Comparison of ENCODE assay signal across 8 cellular contexts in the genomic region with DNA sequence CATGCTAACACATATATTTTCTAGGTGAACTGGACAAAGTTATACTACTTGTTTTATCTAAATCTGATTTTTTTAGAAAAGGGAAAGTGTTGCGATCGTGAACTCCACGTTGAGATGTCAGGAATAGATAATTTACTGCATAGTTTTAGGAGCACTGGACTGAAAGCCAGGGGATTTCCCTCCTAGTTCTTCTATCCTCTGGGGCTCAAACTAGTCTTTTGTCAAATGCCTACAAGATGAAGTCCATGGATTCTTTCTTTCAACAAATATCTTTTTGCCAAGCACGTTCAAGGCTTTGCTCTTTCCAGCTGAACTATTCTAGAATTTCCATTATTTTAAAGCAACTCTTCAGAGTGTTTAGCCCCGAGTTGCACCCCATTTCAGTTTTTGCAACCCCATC. TPM values are rescaled to one million over a fixed set of nuclear protein-coding genes. Genes with fewer than 3 reads are reported as not detected.
DNase-seq lines count a peak whose midpoint lies in the region; ATAC-seq and TF ChIP-seq lines count a peak whose summit lies in the region.

No MANE protein-coding gene starts in this region.

- intact Hi-C loops in activated B cell treated with CpG ODN at 0.5 μM for 24 hours (cut with micrococcal nuclease), result loop anchor here (1.0 to 10.0 kb wide), 12 partner anchors 9 to 1417 kb away; a partner anchor contains a TSS

- ATAC-seq in activated CD8-positive, alpha-beta memory T cell treated with anti-CD3 and anti-CD28 coated beads, Interleukin-2, amount 10 ng/mL, durations not matched to agents 7 days and 5 days, result no peak
- no peak for ATAC-seq in activated B cell treated with CpG ODN at 0.5 μM for 24 hours (ENCODE audit: low read depth)
- no peak for ATAC-seq in HG02763 (IDR thresholded peaks at IDR 0.05; ENCODE audit: unreplicated experiment)

- DNase-seq in activated CD8-positive, alpha-beta memory T cell treated with anti-CD3 and anti-CD28 coated beads, Interleukin-2, amount 10 ng/mL, durations not matched to agents 7 days and 5 days, result no peak
- DNase-seq in activated CD8-positive, alpha-beta memory T cell treated with anti-CD3 and anti-CD28 coated beads, Interleukin-2, amount 50 U/mL, for 4 hours, result no peak
- DNase-seq in activated B cell treated with CpG ODN at 0.5 μM for 24 hours (no peak), inferior parietal cortex (ENCODE audit: extremely low spot score) (peak; percentile 46), substantia nigra (lab: John Stamatoyannopoulos, UW) (no peak), NCI-H345 treated with DMSO at 0.1 percent for 48 hours (lab: John Stamatoyannopoulos, UW; ENCODE audit: unreplicated experiment) (no peak)
- DNase-seq in stimulated activated naive CD4-positive, alpha-beta T cell treated with Interleukin-2 at 50 U/mL for 16 hours (lab: John Stamatoyannopoulos, UW), result no peak

- POLR2A ChIA-PET in activated B cell treated with CpG ODN at 0.5 μM for 24 hours (lab: Charles Lee), result interaction anchor here (0.9 to 2.5 kb wide), 9 partner anchors 9 to 144 kb away, joined by 3 to 45 read pairs (median 7); a partner anchor contains a TSS

- H3K27ac Mint-ChIP-seq in activated CD8-positive, alpha-beta memory T cell treated with anti-CD3 and anti-CD28 coated beads, Interleukin-2, amount 10 ng/mL, durations not matched to agents 7 days and 5 days, result peak overlapping the region; percentile 85
- peak overlapping the region; percentile 89 for H3K27ac Mint-ChIP-seq in activated B cell treated with CpG ODN at 0.5 μM for 24 hours

- peak overlapping the region; percentile 87 for H3K27ac ChIP-seq in substantia nigra (ENCODE audit: low read depth, low read length, poor library complexity, severe bottlenecking)

- peaks cover 33% of the 10 kb centered on the region for H3K4me1 Mint-ChIP-seq in activated CD8-positive, alpha-beta memory T cell treated with anti-CD3 and anti-CD28 coated beads, Interleukin-2, amount 10 ng/mL, durations not matched to agents 7 days and 5 days
- peaks cover 43% of the 10 kb centered on the region for H3K4me1 Mint-ChIP-seq in activated B cell treated with CpG ODN at 0.5 μM for 24 hours

- CTCF ChIA-PET in activated CD8-positive, alpha-beta memory T cell treated with anti-CD3 and anti-CD28 coated beads, Interleukin-2, amount 10 ng/mL, durations not matched to agents 7 days and 5 days (lab: Charles Lee), result interaction anchor here (0.7 to 4.1 kb wide), 9 partner anchors 9 to 173 kb away, joined by 3 to 32 read pairs (median 4); no protein-coding TSS in a partner anchor
- CTCF ChIA-PET in activated B cell treated with CpG ODN at 0.5 μM for 24 hours (lab: Charles Lee), result interaction anchor here (2.1 to 2.5 kb wide), 2 partner anchors 9 to 144 kb away, joined by 7 to 24 read pairs; no protein-coding TSS in a partner anchor

- no peaks in the 10 kb centered on the region for H3K9me3 Mint-ChIP-seq in activated CD8-positive, alpha-beta memory T cell treated with anti-CD3 and anti-CD28 coated beads, Interleukin-2, amount 10 ng/mL, durations not matched to agents 7 days and 5 days (ENCODE audit: low read depth)
- no peaks in the 10 kb centered on the region for H3K9me3 Mint-ChIP-seq in activated B cell treated with CpG ODN at 0.5 μM for 24 hours

- H3K36me3 Mint-ChIP-seq in activated CD8-positive, alpha-beta memory T cell treated with anti-CD3 and anti-CD28 coated beads, Interleukin-2, amount 10 ng/mL, durations not matched to agents 7 days and 5 days, result peaks cover 11% of the 10 kb centered on the region
- H3K36me3 Mint-ChIP-seq in activated B cell treated with CpG ODN at 0.5 μM for 24 hours (ENCODE audit: low read depth), result peaks cover 17% of the 10 kb centered on the region

- H3K4me3 Mint-ChIP-seq in activated CD8-positive, alpha-beta memory T cell treated with anti-CD3 and anti-CD28 coated beads, Interleukin-2, amount 10 ng/mL, durations not matched to agents 7 days and 5 days, result peak overlapping the region; percentile 87
- H3K4me3 Mint-ChIP-seq in activated B cell treated with CpG ODN at 0.5 μM for 24 hours, result peak overlapping the region; percentile 98

- TF ChIP-seq CTCF in activated B cell treated with CpG ODN at 0.5 μM for 24 hours (IDR thresholded peaks at IDR 0.05), result no peak

- H3K27me3 Mint-ChIP-seq in activated CD8-positive, alpha-beta memory T cell treated with anti-CD3 and anti-CD28 coated beads, Interleukin-2, amount 10 ng/mL, durations not matched to agents 7 days and 5 days, result peaks cover 14% of the 10 kb centered on the region
- H3K27me3 Mint-ChIP-seq in activated B cell treated with CpG ODN at 0.5 μM for 24 hours, result no peaks in the 10 kb centered on the region

RNA-seq across cellular contexts. Expression of a gene that starts 0.6 kb away (rescaled TPM):
- 10 to 100 TPM; 32.5 to 36.0 TPM for total RNA-seq in activated CD8-positive, alpha-beta memory T cell treated with anti-CD3 and anti-CD28 coated beads, Interleukin-2, amount 10 ng/mL, durations not matched to agents 7 days and 5 days
- 30.1 and 30.5 TPM in 2 replicates for total RNA-seq in activated B cell treated with CpG ODN at 0.5 μM for 24 hours

RNA-seq across cellular contexts. Expression of a gene that starts 42.5 kb away (rescaled TPM):
- total RNA-seq in activated CD8-positive, alpha-beta memory T cell treated with anti-CD3 and anti-CD28 coated beads, Interleukin-2, amount 10 ng/mL, durations not matched to agents 7 days and 5 days, result 10 to 100 TPM; 31.3 to 37.7 TPM
- total RNA-seq in activated B cell treated with CpG ODN at 0.5 μM for 24 hours, result 16.4 and 18.3 TPM in 2 replicates
